ENCODE assay signal across 24 cellular contexts in the genomic region with DNA sequence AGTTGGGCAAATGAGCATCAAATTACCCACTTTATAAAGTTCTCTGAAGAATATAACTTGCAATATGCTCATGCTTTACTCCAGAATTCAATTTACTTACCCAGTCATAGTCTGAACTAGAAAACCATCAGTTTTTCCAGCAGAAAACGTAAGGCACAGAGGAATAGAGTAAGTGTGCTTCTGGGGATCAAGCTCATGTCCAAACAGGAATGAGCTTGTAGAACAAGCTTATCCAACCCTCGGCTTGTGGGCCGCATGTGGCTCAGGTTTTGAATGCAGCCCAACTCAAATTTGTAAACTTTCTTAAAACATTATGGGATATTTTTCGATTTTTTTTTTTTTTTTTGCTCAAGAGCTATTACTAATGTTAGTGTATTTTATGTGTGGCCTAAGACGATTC.
"Had no signal": no experiment of that assay in that cellular context is flagged by ENCODE, and none has a peak within 500 bp of the region (broad histone marks: within the 10 kb centered on the region; RNA-seq: fewer than 3 reads in every experiment).

No MANE protein-coding gene starts in this region.

- H3K27me3 ChIP-seq: body of pancreas, cardiac muscle cell, Peyer's patch had no signal

- H3K36me3 ChIP-seq: cardiac muscle cell, Peyer's patch had no signal

- DNase-seq: activated CD4-positive, alpha-beta T cell treated with anti-CD3 and anti-CD28 coated beads for 4 hours; activated CD8-positive, alpha-beta memory T cell treated with anti-CD3 and anti-CD28 coated beads, Interleukin-2, amount 50 U/mL, for 4 hours; activated CD8-positive, alpha-beta T cell treated with anti-CD3 and anti-CD28 coated beads for 36 hours; activated naive CD4-positive, alpha-beta T cell treated with anti-CD3 and anti-CD28 coated beads, Interleukin-2, amount 50 U/mL, for 16 hours; activated naive CD8-positive, alpha-beta T cell treated with anti-CD3 and anti-CD28 coated beads, Interleukin-2, amount 10 ng/mL, durations not matched to agents 7 days and 5 days; activated T-cell treated with anti-CD3 and anti-CD28 coated beads, Interleukin-2, amount 50 U/mL, for 1 hour; aorta; body of pancreas; NCI-H1092; NCI-H1417; NCI-H2029; NCI-H2107; NCI-H2171 treated with DMSO at 0.1 percent for 48 hours; NCI-H345; NCI-H510A; NCI-H69; NK-92 treated with Interleukin-12 subunit alpha and Interleukin-12 subunit beta, amount 100 ng/mL, for 24 hours; OCI-M1; Peyer's patch; SHP77 treated with DMSO at 0.1 percent for 48 hours had no signal

- H3K27ac ChIP-seq: body of pancreas, cardiac muscle cell, KMS-11, Peyer's patch, RWPE1 had no signal

- H3K4me1 ChIP-seq: body of pancreas, Peyer's patch had no signal

- ATAC-seq: activated CD4-positive, CD25-positive, alpha-beta regulatory T cell treated with anti-CD3 and anti-CD28 coated beads, Interleukin-2, amount 50 U/mL, for 24 hours; activated CD8-positive, alpha-beta T cell treated with anti-CD3 and anti-CD28 coated beads for 36 hours; body of pancreas had no signal

- H3K9me3 ChIP-seq: body of pancreas, Peyer's patch had no signal

- H3K4me3 ChIP-seq: body of pancreas, cardiac muscle cell, Peyer's patch had no signal
